In genomic region chr3:18330772-18331441, GRCh38 we compare ENCODE assay signal across 7 cellular contexts.
DNase-seq lines count a peak whose midpoint lies in the region; ATAC-seq and TF ChIP-seq lines count a peak whose summit lies in the region.
"Not testable (repeated sequence)": the region's sequence is repeated elsewhere in the genome, so short reads cannot be mapped to it uniquely, and the experiment has no call there.

No MANE protein-coding gene starts in this region.

- not testable (repeated sequence) for TF ChIP-seq POLR2A in breast epithelium (IDR thresholded peaks at IDR 0.05); right lobe of liver (IDR thresholded peaks at IDR 0.05)

- H3K4me2 ChIP-seq in PC-3 (ENCODE audit: low read length): peak overlapping the region; percentile 72
- not testable (repeated sequence) for H3K4me2 ChIP-seq in parathyroid adenoma (ENCODE audit: low read length)

- not testable (repeated sequence) for H3K9me2 ChIP-seq in PC-3 (replicated peaks; ENCODE audit: low read length)

- BruUV-seq in PC-3 (replicated peaks; lab: Mats Ljungman, UMichigan): TSS peak; percentile 78

- intact Hi-C loops in PC-3 (cut with micrococcal nuclease); breast epithelium (cut with DNase I; ENCODE audit: low total_unique reads); right lobe of liver (cut with DNase I): not testable (repeated sequence)

- ATAC-seq in PC-3: peak; percentile 67
- not testable (repeated sequence) for ATAC-seq in right lobe of liver

- H3K27ac ChIP-seq in PC-3 (ENCODE audit: low read length): peak overlapping the region; percentile 52
- H3K27ac ChIP-seq in breast epithelium, right lobe of liver, parathyroid adenoma: not testable (repeated sequence)
- H3K27ac ChIP-seq in esophagus (ENCODE audit: low read depth in 2 of 2, low read length in 1 of 2): peak overlapping the region in 1 of 2 donors; percentile 60

- DNase-seq in DMS53 (lab: John Stamatoyannopoulos, UW) (peak; percentile 19), NCI-H1105 treated with DMSO at 0.1 percent for 48 hours (lab: John Stamatoyannopoulos, UW) (peak; percentile 38), right lobe of liver (peak; percentile 20 to 58 (median 43))
- DNase-seq in PC-3; breast epithelium (ENCODE audit: low spot score in 2 of 2): not testable (repeated sequence)

- not testable (repeated sequence) for H3K9me3 ChIP-seq in PC-3 (ENCODE audit: low read length); breast epithelium; esophagus (ENCODE audit: control insufficient read depth in 2 of 2, insufficient read depth in 1 of 2, low read depth in 1 of 2, low read length in 1 of 2); right lobe of liver; parathyroid adenoma (ENCODE audit: control insufficient read depth, low read length)

- H3K9ac ChIP-seq in PC-3 (ENCODE audit: low read length): peak overlapping the region; percentile 56
- not testable (repeated sequence) for H3K9ac ChIP-seq in parathyroid adenoma

- not testable (repeated sequence) for TF ChIP-seq CTCF in PC-3 (conservative IDR thresholded peaks at IDR 0.05; ENCODE audit: low read depth, low read length); breast epithelium (IDR thresholded peaks at IDR 0.05); right lobe of liver (IDR thresholded peaks at IDR 0.05); parathyroid adenoma (IDR thresholded peaks at IDR 0.05)

- not testable (repeated sequence) for H3K36me3 ChIP-seq in PC-3 (ENCODE audit: low read depth, low read length); breast epithelium; esophagus (ENCODE audit: control insufficient read depth in 2 of 2, insufficient read depth in 2 of 2, low read length in 1 of 2); right lobe of liver; parathyroid adenoma (ENCODE audit: control insufficient read depth, insufficient read depth, low read length)

- H4K20me1 ChIP-seq in PC-3 (ENCODE audit: low read length): not testable (repeated sequence)

- H2AFZ ChIP-seq in PC-3 (ENCODE audit: low read length) (peak overlapping the region; percentile 69), parathyroid adenoma (peak overlapping the region; percentile 50)

- CTCF ChIA-PET in PC-3 (lab: Charles Lee): not testable (repeated sequence)

- H3F3A ChIP-seq in PC-3 (ENCODE audit: low read length, unreplicated experiment): not testable (repeated sequence)

- H3K4me3 ChIP-seq in PC-3 (ENCODE audit: low read length) (peak overlapping the region; percentile 60), breast epithelium (peak overlapping the region in 2 of 3 donors; percentile 33 to 60), esophagus (ENCODE audit: low read depth in 1 of 2, low read length in 2 of 2) (peak overlapping the region; percentile 26 to 28), right lobe of liver (peak overlapping the region in 2 of 3 donors; percentile 7 to 33)
- H3K4me3 ChIP-seq in parathyroid adenoma (ENCODE audit: low read depth, low read length): not testable (repeated sequence)

- POLR2A ChIA-PET in PC-3 (lab: Charles Lee; ENCODE audit: unreplicated experiment): not testable (repeated sequence)

- H3K4me1 ChIP-seq in PC-3 (ENCODE audit: insufficient read depth, low read length); breast epithelium; esophagus (ENCODE audit: control insufficient read depth in 2 of 2, insufficient read depth in 2 of 2, low read length in 1 of 2); right lobe of liver; parathyroid adenoma: not testable (repeated sequence)

- H3K79me2 ChIP-seq in PC-3 (ENCODE audit: low read length); parathyroid adenoma: not testable (repeated sequence)

- H3K27me3 ChIP-seq in PC-3 (ENCODE audit: low read length); breast epithelium; esophagus (ENCODE audit: control insufficient read depth in 1 of 2, insufficient read depth in 2 of 2, low read length in 2 of 2); right lobe of liver; parathyroid adenoma (ENCODE audit: control insufficient read depth, insufficient read depth, low read length): not testable (repeated sequence)

- 40 to 42% methylated on average over 20 to 25 of the region's 25 CpGs for WGBS in esophagus, 2 donors
- 63% methylated on average over 4 of the region's 25 CpGs for WGBS in right lobe of liver (ENCODE audit: insufficient coverage, low coverage, low lambda C conversion rate, missing lambda C conversion rate)
